In the genomic region with DNA sequence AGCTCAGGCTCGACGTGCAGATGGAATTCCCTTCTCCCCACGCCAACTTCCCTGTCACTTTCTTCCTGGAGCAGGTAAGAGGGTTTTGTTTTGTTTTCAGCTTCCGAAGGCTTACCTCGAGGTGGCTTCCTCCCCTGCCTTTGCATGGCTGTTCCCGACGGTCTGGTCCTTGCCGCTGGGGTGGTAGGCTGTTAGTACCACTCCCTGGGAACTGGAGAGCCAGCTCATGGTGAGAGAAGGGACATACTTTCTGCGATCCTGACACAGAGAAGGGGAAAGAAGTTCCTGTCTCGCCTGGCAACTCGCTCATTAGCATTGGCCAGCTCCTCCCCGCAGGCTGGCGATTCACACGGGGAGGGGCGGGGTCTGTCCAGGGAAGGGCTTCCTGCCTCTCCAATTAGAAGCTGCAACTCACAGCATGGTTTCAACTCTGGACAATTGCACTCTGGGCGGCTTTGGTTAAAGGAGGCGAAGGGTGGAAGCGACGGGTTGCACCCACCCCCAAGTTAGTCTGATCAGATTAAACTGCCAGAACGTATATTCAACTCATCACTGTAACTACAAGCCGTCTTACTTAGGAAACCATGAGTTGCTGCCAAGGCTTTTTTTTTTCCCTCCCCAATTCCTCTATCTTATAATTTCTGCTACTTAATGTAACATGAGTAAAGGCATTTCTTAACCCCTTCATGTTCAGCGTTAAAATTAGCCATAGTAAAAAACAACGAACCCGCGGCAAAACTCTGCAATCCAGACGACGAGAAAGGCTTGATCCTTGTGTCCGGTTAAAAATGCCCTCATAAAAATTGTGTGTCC, we compare ENCODE assay signal across 8 cellular contexts. TPM values are rescaled to one million over a fixed set of nuclear protein-coding genes. Genes with fewer than 3 reads are reported as not detected.
DNase-seq lines count a peak whose midpoint lies in the region; ATAC-seq and TF ChIP-seq lines count a peak whose summit lies in the region.

A gene with protein sequence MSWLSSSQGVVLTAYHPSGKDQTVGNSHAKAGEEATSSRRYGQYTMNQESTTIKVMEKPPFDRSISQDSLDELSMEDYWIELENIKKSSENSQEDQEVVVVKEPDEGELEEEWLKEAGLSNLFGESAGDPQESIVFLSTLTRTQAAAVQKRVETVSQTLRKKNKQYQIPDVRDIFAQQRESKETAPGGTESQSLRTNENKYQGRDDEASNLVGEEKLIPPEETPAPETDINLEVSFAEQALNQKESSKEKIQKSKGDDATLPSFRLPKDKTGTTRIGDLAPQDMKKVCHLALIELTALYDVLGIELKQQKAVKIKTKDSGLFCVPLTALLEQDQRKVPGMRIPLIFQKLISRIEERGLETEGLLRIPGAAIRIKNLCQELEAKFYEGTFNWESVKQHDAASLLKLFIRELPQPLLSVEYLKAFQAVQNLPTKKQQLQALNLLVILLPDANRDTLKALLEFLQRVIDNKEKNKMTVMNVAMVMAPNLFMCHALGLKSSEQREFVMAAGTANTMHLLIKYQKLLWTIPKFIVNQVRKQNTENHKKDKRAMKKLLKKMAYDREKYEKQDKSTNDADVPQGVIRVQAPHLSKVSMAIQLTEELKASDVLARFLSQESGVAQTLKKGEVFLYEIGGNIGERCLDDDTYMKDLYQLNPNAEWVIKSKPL (minus strand): TSS at position 269 of the 813 bp plus-strand sequence. CDS start 41 bp downstream, at position 228.

- intact Hi-C loops in CD4-positive, alpha-beta T cell (cut with DNase I, micrococcal nuclease) = loop anchor here (2.0 to 5.0 kb wide), 2 partner anchors 35 to 38 kb away; no protein-coding TSS in a partner anchor
- intact Hi-C loops in naive thymus-derived CD4-positive, alpha-beta T cell (cut with micrococcal nuclease) = loop anchor here (1.0 to 2.0 kb wide), 5 partner anchors 14 to 39 kb away; no protein-coding TSS in a partner anchor

- peaks cover 31% of the 10 kb centered on the region for H3K4me1 Mint-ChIP-seq in CD4-positive, alpha-beta T cell (ENCODE audit: low read depth)
- H3K4me1 Mint-ChIP-seq in naive thymus-derived CD4-positive, alpha-beta T cell = peaks cover 21 to 41% (median 30%) of the 10 kb centered on the region in 7 donors
- H3K4me1 Mint-ChIP-seq in stimulated activated naive B cell treated with anti-CD40 and anti-IgM and Interleukin-4, amounts not matched to agents 10 μg/mL and 1 μg/mL and 100 μg/mL, for 72 hours = peaks cover 21 to 35% of the 10 kb centered on the region in 2 donors

- H3K4me1 ChIP-seq in naive thymus-derived CD4-positive, alpha-beta T cell (ENCODE audit: control insufficient read depth in 2 of 2, insufficient read depth in 2 of 2, low read length in 2 of 2) = peaks cover 0 to 8% of the 10 kb centered on the region in 2 donors

- peak; percentile 36 to 72 (median 52) for DNase-seq in CD4-positive, alpha-beta T cell
- DNase-seq in activated T-helper 1 cell treated with Interleukin-2 at 50 U/mL for 16 hours (ENCODE audit: low read depth) (peak; percentile 59), fibroblast of gingiva (ENCODE audit: low read depth) (peak; percentile 94)
- peak; percentile 40 to 69 (median 49) for DNase-seq in naive thymus-derived CD4-positive, alpha-beta T cell
- DNase-seq in stimulated activated naive B cell treated with anti-CD40 and anti-IgM and Interleukin-4, amounts not matched to agents 10 μg/mL and 1 μg/mL and 100 μg/mL, for 72 hours = peak; percentile 71

- no peak within 1 kb of the TSS for H3K27ac ChIP-seq in CD4-positive, alpha-beta T cell (ENCODE audit: low read depth, low read length)
- H3K27ac ChIP-seq in naive thymus-derived CD4-positive, alpha-beta T cell (ENCODE audit: low read depth, low read length) = peak within 1 kb of the TSS; percentile 37

- no peaks in the 10 kb centered on the region for H3K9me3 Mint-ChIP-seq in CD4-positive, alpha-beta T cell
- peaks cover 0 to 2% (median 0%) of the 10 kb centered on the region in 11 donors for H3K9me3 Mint-ChIP-seq in naive thymus-derived CD4-positive, alpha-beta T cell
- H3K9me3 Mint-ChIP-seq in stimulated activated naive B cell treated with anti-CD40 and anti-IgM and Interleukin-4, amounts not matched to agents 10 μg/mL and 1 μg/mL and 100 μg/mL, for 72 hours = no peaks in the 10 kb centered on the region

- H3K36me3 ChIP-seq in naive thymus-derived CD4-positive, alpha-beta T cell (ENCODE audit: control insufficient read depth in 2 of 3, insufficient read depth in 3 of 3, low read length in 3 of 3) = no peaks in the 10 kb centered on the region

- no peaks in the 10 kb centered on the region for H3K36me3 Mint-ChIP-seq in CD4-positive, alpha-beta T cell (ENCODE audit: low read depth)
- peaks cover 0 to 8% (median 0%) of the 10 kb centered on the region in 5 donors for H3K36me3 Mint-ChIP-seq in naive thymus-derived CD4-positive, alpha-beta T cell
- H3K36me3 Mint-ChIP-seq in stimulated activated naive B cell treated with anti-CD40 and anti-IgM and Interleukin-4, amounts not matched to agents 10 μg/mL and 1 μg/mL and 100 μg/mL, for 72 hours = peaks cover under 1 to 3% of the 10 kb centered on the region in 2 donors

- H3K27me3 ChIP-seq in CD4-positive, alpha-beta T cell (ENCODE audit: control insufficient read depth, insufficient read depth, low read length) = no peaks in the 10 kb centered on the region
- H3K27me3 ChIP-seq in naive thymus-derived CD4-positive, alpha-beta T cell (ENCODE audit: control insufficient read depth in 2 of 2, insufficient read depth in 2 of 2, low read length in 2 of 2) = no peaks in the 10 kb centered on the region

- H3K9me3 ChIP-seq in CD4-positive, alpha-beta T cell (ENCODE audit: control insufficient read depth, low read length) = no peaks in the 10 kb centered on the region
- H3K9me3 ChIP-seq in naive thymus-derived CD4-positive, alpha-beta T cell (ENCODE audit: control insufficient read depth in 2 of 3, low read length in 3 of 3) = no peaks in the 10 kb centered on the region

- TF ChIP-seq CTCF in CD4-positive, alpha-beta T cell (IDR thresholded peaks at IDR 0.05) = no peak

- H3K27me3 Mint-ChIP-seq in CD4-positive, alpha-beta T cell = no peaks in the 10 kb centered on the region
- H3K27me3 Mint-ChIP-seq in naive thymus-derived CD4-positive, alpha-beta T cell = peaks cover 0 to 4% (median 0%) of the 10 kb centered on the region in 5 donors
- no peaks in the 10 kb centered on the region for H3K27me3 Mint-ChIP-seq in stimulated activated naive B cell treated with anti-CD40 and anti-IgM and Interleukin-4, amounts not matched to agents 10 μg/mL and 1 μg/mL and 100 μg/mL, for 72 hours

- POLR2A ChIA-PET in CD4-positive, alpha-beta T cell (lab: Charles Lee) = interaction anchor here (0.6 to 2.2 kb wide), 10 partner anchors 10 to 40 kb away, joined by 3 to 12 read pairs (median 4); no protein-coding TSS in a partner anchor
- POLR2A ChIA-PET in naive thymus-derived CD4-positive, alpha-beta T cell (lab: Charles Lee) = interaction anchor here (1.1 to 1.7 kb wide), 3 partner anchors 9 to 38 kb away, joined by 3 to 7 read pairs (median 3); no protein-coding TSS in a partner anchor

- CTCF ChIA-PET in CD4-positive, alpha-beta T cell (lab: Charles Lee) = interaction anchor here (0.9 to 2.0 kb wide), 4 partner anchors 20 to 110 kb away, joined by 3 to 6 read pairs (median 4); no protein-coding TSS in a partner anchor
- CTCF ChIA-PET in naive thymus-derived CD4-positive, alpha-beta T cell (lab: Charles Lee) = interaction anchor here (0.8 to 1.8 kb wide), 4 partner anchors 8 to 108 kb away, joined by 3 to 7 read pairs (median 4); no protein-coding TSS in a partner anchor

- peak within 1 kb of the TSS; percentile 28 for H3K27ac Mint-ChIP-seq in CD4-positive, alpha-beta T cell
- H3K27ac Mint-ChIP-seq in naive thymus-derived CD4-positive, alpha-beta T cell = peak within 1 kb of the TSS; percentile 53 to 93 (median 83)
- peak within 1 kb of the TSS; percentile 98 for H3K27ac Mint-ChIP-seq in stimulated activated naive B cell treated with anti-CD40 and anti-IgM and Interleukin-4, amounts not matched to agents 10 μg/mL and 1 μg/mL and 100 μg/mL, for 72 hours

- ATAC-seq in CD4-positive, alpha-beta T cell (ENCODE audit: poor library complexity) = peak; percentile 87
- ATAC-seq in GM19372 (IDR thresholded peaks at IDR 0.05; ENCODE audit: low read depth, unreplicated experiment) (peak; percentile 94), HG03521 (IDR thresholded peaks at IDR 0.05; ENCODE audit: unreplicated experiment) (peak; percentile 96)
- ATAC-seq in naive thymus-derived CD4-positive, alpha-beta T cell = peak; percentile 95
- peak; percentile 97 for ATAC-seq in stimulated activated naive B cell treated with anti-CD40 and anti-IgM and Interleukin-4, amounts not matched to agents 10 μg/mL and 1 μg/mL and 100 μg/mL, for 72 hours (replicated peaks)

- peak within 1 kb of the TSS; percentile 66 for H3K4me3 ChIP-seq in naive thymus-derived CD4-positive, alpha-beta T cell (ENCODE audit: low read length)

- H3K4me3 Mint-ChIP-seq in CD4-positive, alpha-beta T cell = peak within 1 kb of the TSS; percentile 92
- peak within 1 kb of the TSS; percentile 90 to 99 (median 94) for H3K4me3 Mint-ChIP-seq in naive thymus-derived CD4-positive, alpha-beta T cell
- H3K4me3 Mint-ChIP-seq in stimulated activated naive B cell treated with anti-CD40 and anti-IgM and Interleukin-4, amounts not matched to agents 10 μg/mL and 1 μg/mL and 100 μg/mL, for 72 hours = peak within 1 kb of the TSS; percentile 99 to 100

TF ChIP-seq in PFSK-1, 5 proteins besides CTCF, POLR2A, EP300 and RAD21 (continues in another document):
- peak; percentile 41 for TF ChIP-seq FOXP2 (optimal IDR thresholded peaks at IDR 0.05; ENCODE audit: borderline replicate concordance, extremely low read depth, extremely low read length, insufficient read depth)

RNA-seq across cellular contexts. Expression of the gene that starts here (rescaled TPM):
- 1 to 10 TPM in 1 of 2 experiments, under 1 TPM in 1; 0.71 to 1.3 TPM for total RNA-seq in CD4-positive, alpha-beta T cell
- polyA plus RNA-seq in PFSK-1 (2012; ENCODE audit: insufficient read length, low read depth) = 2.9 TPM
- 1 to 10 TPM; 1.1 to 9.4 (median 2.0) TPM for total RNA-seq in naive thymus-derived CD4-positive, alpha-beta T cell
- polyA plus RNA-seq in naive thymus-derived CD4-positive, alpha-beta T cell = under 1 TPM; 0.53 to 0.60 TPM

Comparison
In these comparisons a context has a peak if more than half of its experiments do, and no peak if none do; other contexts are left out.
1. H3K27ac Mint-ChIP-seq: peak in every context shown above with its lines; median percentile 98 in stimulated activated naive B cell treated with anti-CD40 and anti-IgM and Interleukin-4, amounts not matched to agents 10 μg/mL and 1 μg/mL and 100 μg/mL, for 72 hours; 83 in naive thymus-derived CD4-positive, alpha-beta T cell; 28 in CD4-positive, alpha-beta T cell.